In genomic region chr6:36725581-36725980, GRCh38 we compare ENCODE assay signal across 17 cellular contexts. TPM values are rescaled to one million over a fixed set of nuclear protein-coding genes. Genes with fewer than 3 reads are reported as not detected.
DNase-seq lines count a peak whose midpoint lies in the region; ATAC-seq and TF ChIP-seq lines count a peak whose summit lies in the region.
"Had no signal": no experiment of that assay in that cellular context is flagged by ENCODE, and none has a peak within 500 bp of the region (broad histone marks: within the 10 kb centered on the region; RNA-seq: fewer than 3 reads in every experiment).

No MANE protein-coding gene starts in this region.

- peak in 2 of 3 donors; percentile 14 to 28 for DNase-seq in right cardiac atrium
- DNase-seq in cardiac septum (ENCODE audit: low spot score), result no peak
- no peak for DNase-seq in activated B cell treated with CpG ODN at 0.5 μM for 24 hours
- no peak for DNase-seq in neural progenitor cell (ENCODE audit: low spot score)
- DNase-seq: CD8-positive, alpha-beta memory T cell; DND-41; GF-D8; KG1; NCI-H1105 treated with DMSO at 0.1 percent for 48 hours; NCI-H187; NK-92 treated with Interleukin-12 subunit alpha and Interleukin-12 subunit beta, amount 100 ng/mL, for 24 hours; PC-3 had no signal

- H2AFZ ChIP-seq in neural progenitor cell (replicated peaks), result no peak overlapping the region

- H3K27ac ChIP-seq in right cardiac atrium (ENCODE audit: low read length), result no peak overlapping the region
- no peak overlapping the region for H3K27ac ChIP-seq in neural progenitor cell

- no peaks in the 10 kb centered on the region for H3K27me3 Mint-ChIP-seq in activated B cell treated with CpG ODN at 0.5 μM for 24 hours
- H3K27me3 Mint-ChIP-seq in neural progenitor cell (ENCODE audit: insufficient read depth, low read depth), result peaks cover 9% of the 10 kb centered on the region
- H3K27me3 Mint-ChIP-seq: CD8-positive, alpha-beta memory T cell had no signal

- no peaks in the 10 kb centered on the region for H4K20me1 ChIP-seq in neural progenitor cell (ENCODE audit: low read depth)

- H3K4me1 Mint-ChIP-seq in activated B cell treated with CpG ODN at 0.5 μM for 24 hours (peaks cover 51% of the 10 kb centered on the region), neural progenitor cell (peaks cover 41% of the 10 kb centered on the region)

- no peak overlapping the region for H3K9ac ChIP-seq in neural progenitor cell

- peaks cover 8% of the 10 kb centered on the region for H3F3A ChIP-seq in neural progenitor cell (ENCODE audit: low read depth)

- H3K9me3 ChIP-seq in right cardiac atrium (ENCODE audit: control insufficient read depth, low read length), result no peaks in the 10 kb centered on the region
- no peaks in the 10 kb centered on the region for H3K9me3 ChIP-seq in neural progenitor cell (ENCODE audit: low read depth)

- CTCF ChIA-PET in activated B cell treated with CpG ODN at 0.5 μM for 24 hours (lab: Charles Lee), result interaction anchor here (0.7 to 2.3 kb wide), 3 partner anchors 28 to 110 kb away, joined by 3 to 12 read pairs (median 6); no protein-coding TSS in a partner anchor

- ATAC-seq in right cardiac atrium, result no peak
- ATAC-seq in activated B cell treated with CpG ODN at 0.5 μM for 24 hours (ENCODE audit: low read depth), result no peak
- no peak for ATAC-seq in GM21717 (IDR thresholded peaks at IDR 0.05; ENCODE audit: unreplicated experiment)
- ATAC-seq in GM21529 (IDR thresholded peaks at IDR 0.05; ENCODE audit: unreplicated experiment), result no peak
- no peak for ATAC-seq in HG02973 (IDR thresholded peaks at IDR 0.05; ENCODE audit: unreplicated experiment)
- ATAC-seq: PC-3 had no signal

- no peak overlapping the region for H3K27ac Mint-ChIP-seq in activated B cell treated with CpG ODN at 0.5 μM for 24 hours
- no peak overlapping the region for H3K27ac Mint-ChIP-seq in neural progenitor cell

- no peaks in the 10 kb centered on the region for H3K36me3 Mint-ChIP-seq in activated B cell treated with CpG ODN at 0.5 μM for 24 hours (ENCODE audit: low read depth)
- H3K36me3 Mint-ChIP-seq in neural progenitor cell, result no peaks in the 10 kb centered on the region
- H3K36me3 Mint-ChIP-seq: CD8-positive, alpha-beta memory T cell had no signal

- H3K4me2 ChIP-seq in neural progenitor cell, result no peak overlapping the region

- H3K4me3 Mint-ChIP-seq in activated B cell treated with CpG ODN at 0.5 μM for 24 hours (peak overlapping the region; percentile 15), neural progenitor cell (peak overlapping the region; percentile 46)
- H3K4me3 Mint-ChIP-seq: CD8-positive, alpha-beta memory T cell had no signal

- H3K4me3 ChIP-seq in right cardiac atrium (ENCODE audit: low read length), result no peak overlapping the region
- H3K4me3 ChIP-seq in neural progenitor cell, result no peak overlapping the region

- no peak for TF ChIP-seq CTCF in activated B cell treated with CpG ODN at 0.5 μM for 24 hours (IDR thresholded peaks at IDR 0.05)
- TF ChIP-seq CTCF in neural progenitor cell (IDR thresholded peaks at IDR 0.05), result no peak

- no peaks in the 10 kb centered on the region for H3K36me3 ChIP-seq in neural progenitor cell

- intact Hi-C loops in right cardiac atrium (cut with DNase I), result no loop called here
- intact Hi-C loops in cardiac septum (cut with DNase I), result loop anchor here (2.0 kb wide), 1 partner anchor 103 kb away; no protein-coding TSS in a partner anchor
- intact Hi-C loops in activated B cell treated with CpG ODN at 0.5 μM for 24 hours (cut with micrococcal nuclease), result no loop called here

- H3K4me1 ChIP-seq in right cardiac atrium (ENCODE audit: control insufficient read depth, insufficient read depth, low read length), result no peaks in the 10 kb centered on the region
- peaks cover 4% of the 10 kb centered on the region for H3K4me1 ChIP-seq in neural progenitor cell

- H3K79me2 ChIP-seq in neural progenitor cell (ENCODE audit: low read depth), result no peaks in the 10 kb centered on the region

- POLR2A ChIA-PET in activated B cell treated with CpG ODN at 0.5 μM for 24 hours (lab: Charles Lee), result interaction anchor here (0.6 kb wide), 1 partner anchor 10 kb away, joined by 7 read pairs; no protein-coding TSS in a partner anchor

- WGBS in right cardiac atrium, result 88% methylated on average over 7 of the region's 7 CpGs

- H3K9me3 Mint-ChIP-seq in activated B cell treated with CpG ODN at 0.5 μM for 24 hours (no peaks in the 10 kb centered on the region), neural progenitor cell (no peaks in the 10 kb centered on the region)
- H3K9me3 Mint-ChIP-seq: CD8-positive, alpha-beta memory T cell had no signal

- H3K27me3 ChIP-seq in right cardiac atrium (ENCODE audit: control insufficient read depth, insufficient read depth), result no peaks in the 10 kb centered on the region
- no peaks in the 10 kb centered on the region for H3K27me3 ChIP-seq in neural progenitor cell

RNA-seq across cellular contexts. Expression of gene RAB44, which starts 28.0 kb away (rescaled TPM):
- under 1 TPM in 2 of 4 donors, not detected in 2; 0.06 TPM for total RNA-seq in right cardiac atrium
- polyA plus RNA-seq in right cardiac atrium, result not detected
- 0.11 TPM for total RNA-seq in cardiac septum
- total RNA-seq in activated B cell treated with CpG ODN at 0.5 μM for 24 hours, result 0.20 TPM in 1 of 2 replicates, not detected in the other
- 0.03 TPM in 1 of 2 replicates, not detected in the other for total RNA-seq in neural progenitor cell (ENCODE audit: low replicate concordance)
- total RNA-seq: A673; CD8-positive, alpha-beta memory T cell; H1; PC-3 had no signal
- polyA plus RNA-seq: CD8-positive, alpha-beta memory T cell had no signal

RNA-seq across cellular contexts. Expression of gene CDKN1A, which starts 47.1 kb away (rescaled TPM):
- 10 to 100 TPM; 38.5 to 68.6 (median 52.9) TPM for total RNA-seq in right cardiac atrium
- 59.8 TPM for polyA plus RNA-seq in right cardiac atrium
- 113 TPM for total RNA-seq in cardiac septum
- 46.9 and 50.4 TPM in 2 replicates for total RNA-seq in activated B cell treated with CpG ODN at 0.5 μM for 24 hours
- 7.0 and 14.1 TPM in 2 replicates for total RNA-seq in neural progenitor cell (ENCODE audit: low replicate concordance)

Comparison
In these comparisons a context has a peak if more than half of its experiments do, and no peak if none do; other contexts are left out.
1. DNase-seq: peak in right cardiac atrium (2 of 3); none in cardiac septum (single experiment), activated B cell treated with CpG ODN at 0.5 μM for 24 hours (single experiment) and neural progenitor cell (single experiment).